Comparison of ENCODE assay signal across 9 cellular contexts in genomic region chr9:97559111-97559514, GRCh38.
DNase-seq lines count a peak whose midpoint lies in the region; ATAC-seq and TF ChIP-seq lines count a peak whose summit lies in the region.
"Had no signal": no experiment of that assay in that cellular context is flagged by ENCODE, and none has a peak within 500 bp of the region (broad histone marks: within the 10 kb centered on the region; RNA-seq: fewer than 3 reads in every experiment).

No MANE protein-coding gene starts in this region.

- peak overlapping the region; percentile 60 for H3K4me3 ChIP-seq in GM12865 (ENCODE audit: low read depth, low read length)

- DNase-seq in GM12865 (ENCODE audit: low read depth), result peak; percentile 88
- DNase-seq in inferior parietal cortex (ENCODE audit: extremely low spot score), result peak; percentile 47
- no peak for DNase-seq in NCI-H510A treated with DMSO at 0.1 percent for 48 hours (lab: John Stamatoyannopoulos, UW)
- no peak for DNase-seq in NCI-H82 (lab: John Stamatoyannopoulos, UW)
- no peak for DNase-seq in COLO668 (lab: John Stamatoyannopoulos, UW; ENCODE audit: unreplicated experiment)
- no peak for DNase-seq in AG20443 (ENCODE audit: low spot score)
- DNase-seq: NCI-H1092 treated with DMSO at 0.1 percent for 48 hours had no signal

- ATAC-seq in GM19467 (IDR thresholded peaks at IDR 0.05; ENCODE audit: unreplicated experiment) (peak; percentile 73), HG03439 (IDR thresholded peaks at IDR 0.05; ENCODE audit: unreplicated experiment) (peak; percentile 86)

- TF ChIP-seq CTCF in GM12865 (IDR thresholded peaks at IDR 0.05; ENCODE audit: insufficient read depth, low read depth, low read length, missing control alignments), result no peak

Comparison
In these comparisons a context has a peak if more than half of its experiments do, and no peak if none do; other contexts are left out.
1. DNase-seq: peak in GM12865 (single experiment) and inferior parietal cortex (single experiment); none in NCI-H510A treated with DMSO at 0.1 percent for 48 hours (single experiment), NCI-H82 (single experiment), COLO668 (single experiment) and AG20443 (single experiment).